8 cellular contexts compared by ENCODE assay signal in the genomic region with DNA sequence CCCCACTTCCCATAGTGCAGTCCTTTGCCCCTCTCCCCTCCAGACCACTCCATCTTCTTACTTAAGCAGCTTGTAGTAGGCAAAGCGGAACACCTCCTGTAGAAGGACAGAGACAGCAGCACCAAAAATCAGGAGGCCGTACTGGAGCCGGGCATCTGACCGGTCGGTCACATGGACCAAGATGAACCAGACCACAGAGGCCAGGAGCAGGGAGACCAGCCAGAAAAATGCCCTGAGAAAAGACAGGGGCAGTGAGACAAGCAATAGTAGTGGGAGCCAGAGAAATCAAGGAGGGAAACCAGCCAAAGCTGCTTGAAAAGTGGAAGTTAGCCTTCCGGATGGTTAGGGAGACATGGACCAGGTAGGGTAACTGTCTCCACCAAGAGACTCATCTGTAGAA. TPM values are rescaled to one million over a fixed set of nuclear protein-coding genes. Genes with fewer than 3 reads are reported as not detected.
A peak's percentile ranks its signal among the peaks of the same experiment; 100 is the strongest.
DNase-seq lines count a peak whose midpoint lies in the region; ATAC-seq and TF ChIP-seq lines count a peak whose summit lies in the region.

No MANE protein-coding gene starts in this region.

- TF ChIP-seq EP300 in sigmoid colon (IDR thresholded peaks at IDR 0.05): no peak

- 25 to 38% methylated on average over 6 of the region's 6 CpGs for WGBS in sigmoid colon, 2 donors

- no peak for ATAC-seq in HG03280 (IDR thresholded peaks at IDR 0.05; ENCODE audit: unreplicated experiment)

- H3K4me3 ChIP-seq in GM12864 (ENCODE audit: low read depth, low read length) (peak overlapping the region; percentile 86), WERI-Rb-1 (ENCODE audit: low read depth, low read length) (peak overlapping the region; percentile 88), fibroblast of villous mesenchyme (ENCODE audit: low read depth, low read length) (peak overlapping the region; percentile 78), sigmoid colon (peak overlapping the region; percentile 81 to 97 (median 87))

- no peaks in the 10 kb centered on the region for H3K9me3 ChIP-seq in WERI-Rb-1 (ENCODE audit: severe bottlenecking)
- no peaks in the 10 kb centered on the region for H3K9me3 ChIP-seq in sigmoid colon

- TF ChIP-seq CTCF in GM12864 (IDR thresholded peaks at IDR 0.05; ENCODE audit: low read depth, low read length, missing control alignments) (no peak), WERI-Rb-1 (IDR thresholded peaks at IDR 0.05; ENCODE audit: low read depth, low read length) (no peak), fibroblast of villous mesenchyme (IDR thresholded peaks at IDR 0.05; ENCODE audit: insufficient read depth, low read depth, low read length) (no peak), sigmoid colon (IDR thresholded peaks at IDR 0.05) (no peak)

- H3K27me3 ChIP-seq in WERI-Rb-1 (ENCODE audit: insufficient read depth, low read depth, severe bottlenecking) (no peaks in the 10 kb centered on the region), sigmoid colon (no peaks in the 10 kb centered on the region)

- DNase-seq in GM12864 (ENCODE audit: low read depth): no peak
- DNase-seq in WERI-Rb-1: no peak
- DNase-seq in fibroblast of villous mesenchyme (ENCODE audit: low read depth): peak; percentile 8
- DNase-seq in sigmoid colon: peak; percentile 55
- DNase-seq in NCI-H82 treated with DMSO at 0.1 percent for 48 hours (lab: John Stamatoyannopoulos, UW; ENCODE audit: unreplicated experiment): no peak
- DNase-seq in kidney glomerular epithelial cell (lab: John Stamatoyannopoulos, UW): no peak
- no peak for DNase-seq in activated CD4-positive, CD25-positive, alpha-beta regulatory T cell (lab: John Stamatoyannopoulos, UW)

- intact Hi-C loops in sigmoid colon (cut with DNase I): loop anchor here (5.0 kb wide), 1 partner anchor 56 kb away; no protein-coding TSS in a partner anchor

- H3K4me1 ChIP-seq in sigmoid colon: peaks cover 0 to 28% (median 21%) of the 10 kb centered on the region in 4 donors

- H3K27ac ChIP-seq in WERI-Rb-1: peak overlapping the region; percentile 83
- peak overlapping the region; percentile 93 to 98 (median 96) for H3K27ac ChIP-seq in sigmoid colon

- H3K36me3 ChIP-seq in WERI-Rb-1 (peaks cover 39% of the 10 kb centered on the region), sigmoid colon (peaks cover 9 to 33% (median 30%) of the 10 kb centered on the region in 4 donors)

- TF ChIP-seq POLR2A in sigmoid colon (IDR thresholded peaks at IDR 0.05): no peak

RNA-seq across cellular contexts. Expression of a gene that starts 0.9 kb away (rescaled TPM):
- total RNA-seq in fibroblast of villous mesenchyme: 84.4 and 103 TPM in 2 replicates
- total RNA-seq in sigmoid colon: 10 to 100 TPM; 44.6 to 59.2 (median 48.0) TPM
- polyA plus RNA-seq in sigmoid colon: 100 to 1,000 TPM; 134 to 228 (median 145) TPM

RNA-seq across cellular contexts. Expression of a gene that starts 4.7 kb away (rescaled TPM):
- total RNA-seq in fibroblast of villous mesenchyme: 7.3 and 13.5 TPM in 2 replicates
- 10 to 100 TPM; 14.8 to 49.7 (median 39.4) TPM for total RNA-seq in sigmoid colon
- 10 to 100 TPM; 15.7 to 27.0 (median 23.8) TPM for polyA plus RNA-seq in sigmoid colon

RNA-seq across cellular contexts. Expression of a gene that starts 10.3 kb away (rescaled TPM):
- total RNA-seq in fibroblast of villous mesenchyme: not detected in 2 replicates
- total RNA-seq in sigmoid colon: 1 to 10 TPM; 1.4 to 4.3 (median 1.5) TPM
- polyA plus RNA-seq in sigmoid colon: under 1 TPM in 1 of 3 donors, not detected in 2; 0.35 TPM

RNA-seq across cellular contexts. Expression of a gene that starts 14.5 kb away (rescaled TPM):
- total RNA-seq in fibroblast of villous mesenchyme (6.5 and 8.1 TPM in 2 replicates), sigmoid colon (10 to 100 TPM; 11.4 to 15.3 (median 13.5) TPM)
- 1 to 10 TPM in 2 of 3 donors, not detected in 1; 2.5 to 4.2 TPM for polyA plus RNA-seq in sigmoid colon

RNA-seq across cellular contexts. Expression of a gene that starts 25.8 kb away (rescaled TPM):
- 28.7 and 30.7 TPM in 2 replicates for total RNA-seq in fibroblast of villous mesenchyme
- total RNA-seq in sigmoid colon: 10 to 100 TPM; 36.8 to 68.3 (median 58.4) TPM
- 10 to 100 TPM; 64.3 to 94.3 (median 71.0) TPM for polyA plus RNA-seq in sigmoid colon

Comparison
In these comparisons a context has a peak if more than half of its experiments do, and no peak if none do; other contexts are left out.
1. DNase-seq: peak in fibroblast of villous mesenchyme (single experiment) and sigmoid colon (single experiment); none in GM12864 (single experiment), WERI-Rb-1 (single experiment), NCI-H82 treated with DMSO at 0.1 percent for 48 hours (single experiment), kidney glomerular epithelial cell (single experiment) and activated CD4-positive, CD25-positive, alpha-beta regulatory T cell (0 of 4).
2. Peak in every context shown above with its lines, with median percentiles within 50 percentile points of each other: H3K4me3 ChIP-seq.